In the genomic region with DNA sequence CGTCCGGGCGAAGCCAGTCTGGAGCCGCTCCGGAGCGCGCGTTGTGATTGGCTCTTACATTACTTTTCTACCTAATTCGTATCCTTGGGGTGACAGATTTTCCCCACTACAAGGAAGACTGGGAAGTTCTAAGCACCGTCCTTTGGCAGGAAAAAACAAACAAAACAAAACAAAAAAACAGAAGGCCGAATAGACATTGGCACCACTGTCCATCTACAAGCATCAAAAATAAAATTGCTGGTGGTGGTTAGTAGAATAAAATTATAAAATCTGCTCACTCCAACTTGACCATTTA, we compare ENCODE assay signal across 8 cellular contexts. TPM values are rescaled to one million over a fixed set of nuclear protein-coding genes. Genes with fewer than 3 reads are reported as not detected.
DNase-seq lines count a peak whose midpoint lies in the region; ATAC-seq and TF ChIP-seq lines count a peak whose summit lies in the region.

No MANE protein-coding gene starts in this region.

- peak overlapping the region; percentile 37 to 71 (median 68) for H3K4me3 ChIP-seq in right lobe of liver
- H3K4me3 ChIP-seq in thyroid gland (replicated peaks in 1 of 3), result peak overlapping the region; percentile 7 to 57 (median 31)

- H3K9me3 ChIP-seq in right lobe of liver, result no peaks in the 10 kb centered on the region
- H3K9me3 ChIP-seq in thyroid gland, result no peaks in the 10 kb centered on the region

- H3K36me3 ChIP-seq in right lobe of liver (no peaks in the 10 kb centered on the region), thyroid gland (no peaks in the 10 kb centered on the region)

- ATAC-seq in GM18502 (IDR thresholded peaks at IDR 0.05; ENCODE audit: poor library complexity, unreplicated experiment), result peak; percentile 48
- ATAC-seq in GM21737 (IDR thresholded peaks at IDR 0.05; ENCODE audit: unreplicated experiment), result peak; percentile 29
- ATAC-seq in central memory CD8-positive, alpha-beta T cell (replicated peaks; ENCODE audit: extremely low read depth, poor library complexity, severe bottlenecking), result peak; percentile 12
- peak; percentile 32 to 52 (median 44) for ATAC-seq in right lobe of liver

- TF ChIP-seq POLR2A in right lobe of liver (IDR thresholded peaks at IDR 0.05) (no peak), thyroid gland (IDR thresholded peaks at IDR 0.05) (no peak)

- H3K4me1 Mint-ChIP-seq in IgD-negative memory B cell, result peaks cover 16 to 25% (median 19%) of the 10 kb centered on the region in 3 donors
- H3K4me1 Mint-ChIP-seq in central memory CD8-positive, alpha-beta T cell, result peaks cover 15% of the 10 kb centered on the region

- peaks cover 0 to 6% of the 10 kb centered on the region in 2 donors for H3K27me3 ChIP-seq in right lobe of liver
- no peaks in the 10 kb centered on the region for H3K27me3 ChIP-seq in thyroid gland

- no peaks in the 10 kb centered on the region for H3K9me3 Mint-ChIP-seq in IgD-negative memory B cell
- peaks cover 5% of the 10 kb centered on the region for H3K9me3 Mint-ChIP-seq in central memory CD8-positive, alpha-beta T cell

- peak overlapping the region; percentile 61 to 84 (median 79) for H3K27ac ChIP-seq in right lobe of liver
- H3K27ac ChIP-seq in thyroid gland, result peak overlapping the region; percentile 27 to 82 (median 77)

- peaks cover 2% of the 10 kb centered on the region for H3K36me3 Mint-ChIP-seq in IgD-negative memory B cell
- peaks cover 8% of the 10 kb centered on the region for H3K36me3 Mint-ChIP-seq in central memory CD8-positive, alpha-beta T cell (ENCODE audit: insufficient read depth)

- DNase-seq in central memory CD8-positive, alpha-beta T cell (ENCODE audit: low spot score in 2 of 2), result no peak
- DNase-seq in right lobe of liver (peak in 1 of 3 donors; percentile 65), thyroid gland (no peak), midbrain (lab: John Stamatoyannopoulos, UW) (no peak), NOMO-1 (lab: John Stamatoyannopoulos, UW; ENCODE audit: unreplicated experiment in 2 of 2) (no peak)

- TF ChIP-seq CTCF in right lobe of liver (IDR thresholded peaks at IDR 0.05) (no peak), thyroid gland (IDR thresholded peaks at IDR 0.05) (no peak)

- intact Hi-C loops in right lobe of liver (cut with DNase I) (no loop called here), thyroid gland (cut with DNase I) (loop anchor here (5.0 kb wide), 1 partner anchor 287 kb away; a partner anchor contains a TSS)

- H3K4me3 Mint-ChIP-seq in IgD-negative memory B cell, result peak overlapping the region; percentile 94 to 98 (median 97)
- H3K4me3 Mint-ChIP-seq in central memory CD8-positive, alpha-beta T cell, result peak overlapping the region; percentile 85

- H3K27ac Mint-ChIP-seq in IgD-negative memory B cell, result peak overlapping the region; percentile 91 to 99 (median 96)
- H3K27ac Mint-ChIP-seq in central memory CD8-positive, alpha-beta T cell (ENCODE audit: low read depth), result peak overlapping the region; percentile 74

- WGBS in right lobe of liver (ENCODE audit: insufficient coverage, low coverage, low lambda C conversion rate, missing lambda C conversion rate), result 2% methylated on average over 11 of the region's 11 CpGs
- WGBS in thyroid gland, 2 donors, result 10 to 11% methylated on average over 11 of the region's 11 CpGs

- H3K27me3 Mint-ChIP-seq in IgD-negative memory B cell, result no peaks in the 10 kb centered on the region
- peaks cover 16% of the 10 kb centered on the region for H3K27me3 Mint-ChIP-seq in central memory CD8-positive, alpha-beta T cell

- H3K4me1 ChIP-seq in right lobe of liver (peaks cover 0 to 6% (median 2%) of the 10 kb centered on the region in 4 donors), thyroid gland (peaks cover 4 to 5% of the 10 kb centered on the region in 2 donors)

RNA-seq across cellular contexts. Expression of a gene that starts 0.7 kb away (rescaled TPM):
- polyA plus RNA-seq in IgD-negative memory B cell, result 135 TPM
- 10 to 100 TPM in 2 of 6 experiments, 1 to 10 TPM in 4; 4.7 to 19.6 (median 9.0) TPM for total RNA-seq in right lobe of liver
- total RNA-seq in thyroid gland, result 10 to 100 TPM in 3 of 4 donors, 1 to 10 TPM in 1; 8.2 to 26.1 (median 11.8) TPM
